8 cellular contexts compared by ENCODE assay signal in genomic region chr15:41894791-41895463, GRCh38. TPM values are rescaled to one million over a fixed set of nuclear protein-coding genes. Genes with fewer than 3 reads are reported as not detected.
DNase-seq lines count a peak whose midpoint lies in the region; ATAC-seq and TF ChIP-seq lines count a peak whose summit lies in the region.

No MANE protein-coding gene starts in this region.

- peaks cover 9% of the 10 kb centered on the region for H3K4me1 ChIP-seq in mucosa of descending colon (ENCODE audit: low read depth)

- H3K4me3 ChIP-seq in HFF-Myc (replicated peaks; ENCODE audit: low read depth, low read length) (no peak overlapping the region), mucosa of descending colon (no peak overlapping the region)

- H3K9me3 ChIP-seq in mucosa of descending colon, result no peaks in the 10 kb centered on the region

- no peaks in the 10 kb centered on the region for H3K27me3 Mint-ChIP-seq in activated CD4-positive, alpha-beta T cell treated with anti-CD3 and anti-CD28 coated beads, Interleukin-2, amount 10 ng/mL, durations not matched to agents 7 days and 5 days

- peak overlapping the region; percentile 48 for H3K4me3 Mint-ChIP-seq in activated CD4-positive, alpha-beta T cell treated with anti-CD3 and anti-CD28 coated beads, Interleukin-2, amount 10 ng/mL, durations not matched to agents 7 days and 5 days

- no peaks in the 10 kb centered on the region for H3K9me3 Mint-ChIP-seq in activated CD4-positive, alpha-beta T cell treated with anti-CD3 and anti-CD28 coated beads, Interleukin-2, amount 10 ng/mL, durations not matched to agents 7 days and 5 days

- CTCF ChIA-PET in activated CD4-positive, alpha-beta T cell treated with anti-CD3 and anti-CD28 coated beads, Interleukin-2, amount 10 ng/mL, durations not matched to agents 7 days and 5 days (lab: Charles Lee), result interaction anchor here (0.8 to 2.2 kb wide), 14 partner anchors 9 to 213 kb away, joined by 3 to 14 read pairs (median 3); partner anchors contain the start of gene MAPKBP1

- H3K36me3 ChIP-seq in mucosa of descending colon (ENCODE audit: low read depth), result no peaks in the 10 kb centered on the region

- intact Hi-C loops in mucosa of descending colon (cut with DNase I, micrococcal nuclease), result no loop called here

- DNase-seq in HFF-Myc (ENCODE audit: extremely low read depth, low read depth) (peak; percentile 29), NCI-H2029 (lab: John Stamatoyannopoulos, UW) (peak; percentile 49), dedifferentiated amniotic fluid mesenchymal stem cell (ENCODE audit: extremely low spot score) (peak; percentile 42), mucosa of descending colon (peak; percentile 49 to 89 (median 68)), superior temporal gyrus (ENCODE audit: extremely low spot score) (no peak)
- DNase-seq in activated CD4-positive, alpha-beta T cell treated with anti-CD3 and anti-CD28 coated beads, Interleukin-2, amount 10 ng/mL, durations not matched to agents 7 days and 5 days, result peak; percentile 86
- peak; percentile 79 to 85 for DNase-seq in stimulated activated CD8-positive, alpha-beta memory T cell treated with anti-CD3 and anti-CD28 coated beads, Interleukin-7, amount 100 ng/mL, for 4 hours (ENCODE audit: low read depth in 2 of 2)

- TF ChIP-seq CTCF in GM12872 (IDR thresholded peaks at IDR 0.05; ENCODE audit: insufficient read depth, low read depth, low read length), result 0 out of 3 replicates have a peak, but pooled peaks have one; percentile 12
- TF ChIP-seq CTCF in HFF-Myc (IDR thresholded peaks at IDR 0.05; ENCODE audit: low read depth, low read length, missing control alignments), result no peak
- no peak for TF ChIP-seq CTCF in mucosa of descending colon (IDR thresholded peaks at IDR 0.05)

- H3K27ac Mint-ChIP-seq in activated CD4-positive, alpha-beta T cell treated with anti-CD3 and anti-CD28 coated beads, Interleukin-2, amount 10 ng/mL, durations not matched to agents 7 days and 5 days, result peak overlapping the region; percentile 94

- peak; percentile 81 for ATAC-seq in mucosa of descending colon

- POLR2A ChIA-PET in activated CD4-positive, alpha-beta T cell treated with anti-CD3 and anti-CD28 coated beads, Interleukin-2, amount 10 ng/mL, durations not matched to agents 7 days and 5 days (lab: Charles Lee), result interaction anchor here (0.6 kb wide), 1 partner anchor 24 kb away, joined by 3 read pairs; no protein-coding TSS in a partner anchor

- peaks cover 53% of the 10 kb centered on the region for H3K4me1 Mint-ChIP-seq in activated CD4-positive, alpha-beta T cell treated with anti-CD3 and anti-CD28 coated beads, Interleukin-2, amount 10 ng/mL, durations not matched to agents 7 days and 5 days

- peaks cover 6% of the 10 kb centered on the region for H3K36me3 Mint-ChIP-seq in activated CD4-positive, alpha-beta T cell treated with anti-CD3 and anti-CD28 coated beads, Interleukin-2, amount 10 ng/mL, durations not matched to agents 7 days and 5 days (ENCODE audit: low read depth)

RNA-seq across cellular contexts. Expression of gene SPTBN5, which starts 1.1 kb away (rescaled TPM):
- total RNA-seq in activated CD4-positive, alpha-beta T cell treated with anti-CD3 and anti-CD28 coated beads, Interleukin-2, amount 10 ng/mL, durations not matched to agents 7 days and 5 days, result 1 to 10 TPM; 1.2 to 1.5 TPM
- 1 to 10 TPM in 1 of 3 donors, under 1 TPM in 2; 0.36 to 2.2 (median 0.87) TPM for total RNA-seq in mucosa of descending colon

RNA-seq across cellular contexts. Expression of gene PLA2G4B, which starts 56.3 kb away (rescaled TPM):
- total RNA-seq in activated CD4-positive, alpha-beta T cell treated with anti-CD3 and anti-CD28 coated beads, Interleukin-2, amount 10 ng/mL, durations not matched to agents 7 days and 5 days, result 10 to 100 TPM; 10.5 to 17.0 TPM
- total RNA-seq in mucosa of descending colon, result 1 to 10 TPM; 5.2 to 9.7 (median 6.4) TPM
